In genomic region chr20:39036851-39037250, GRCh38 we compare ENCODE assay signal across 16 cellular contexts.
DNase-seq lines count a peak whose midpoint lies in the region; ATAC-seq, FAIRE-seq and TF ChIP-seq lines count a peak whose summit lies in the region.
"Had no signal": no experiment of that assay in that cellular context is flagged by ENCODE, and none has a peak within 500 bp of the region (broad histone marks: within the 10 kb centered on the region; RNA-seq: fewer than 3 reads in every experiment).

No MANE protein-coding gene starts in this region.

- H3K4me1 Mint-ChIP-seq in HFFc6 (ENCODE audit: low read depth) = peaks cover 16% of the 10 kb centered on the region
- H3K4me1 Mint-ChIP-seq: GM23338 had no signal

- no peak for ATAC-seq in thoracic aorta (ENCODE audit: insufficient number of reproducible peaks, low FRiP score, low read depth)
- ATAC-seq: CD8-positive, alpha-beta T cell; GM23338 had no signal

- H3K36me3 Mint-ChIP-seq in HFFc6 (ENCODE audit: low read depth) = peaks cover 19% of the 10 kb centered on the region

- no peak for TF ChIP-seq POLR2A in esophagus squamous epithelium (IDR thresholded peaks at IDR 0.05)

- CTCF ChIA-PET in HEK293 (lab: Yijun Ruan, JAX) = interaction anchor here (4.6 kb wide), 1 partner anchor 12 kb away, joined by 20 read pairs; no protein-coding TSS in a partner anchor

- H3K27ac Mint-ChIP-seq in HFFc6 = no peak overlapping the region
- H3K27ac Mint-ChIP-seq: CD8-positive, alpha-beta T cell; GM23338 had no signal

- H3K27me3 ChIP-seq in esophagus squamous epithelium = no peaks in the 10 kb centered on the region
- H3K27me3 ChIP-seq in muscle layer of duodenum (ENCODE audit: low read depth, low read length) = no peaks in the 10 kb centered on the region
- H3K27me3 ChIP-seq in thoracic aorta (replicated peaks; ENCODE audit: insufficient read depth) = no peaks in the 10 kb centered on the region
- H3K27me3 ChIP-seq: BE2C, SJSA1 had no signal

- DNase-seq in esophagus squamous epithelium (lab: John Stamatoyannopoulos, UW) (no peak), thoracic aorta (ENCODE audit: low spot score) (no peak), HFFc6 (no peak), SKM-1 treated with dmso at 0.1 percent for 144 hours (lab: John Stamatoyannopoulos, UW; ENCODE audit: unreplicated experiment) (no peak), D721Med (ENCODE audit: insufficient read length, low spot score) (no peak)
- no peak for DNase-seq in activated naive CD4-positive, alpha-beta T cell treated with Interleukin-2 at 50 U/mL for 16 hours
- DNase-seq: BE2C; CD8-positive, alpha-beta T cell; NCI-H1092 treated with DMSO at 0.1 percent for 48 hours; NCI-H1694 treated with DMSO at 0.1 percent for 48 hours had no signal

- no peak for TF ChIP-seq CTCF in HEK293 (tag by site-specific recombination; IDR thresholded peaks at IDR 0.05)
- TF ChIP-seq CTCF in esophagus squamous epithelium (IDR thresholded peaks at IDR 0.05) = no peak
- TF ChIP-seq CTCF in thoracic aorta (IDR thresholded peaks at IDR 0.05) = no peak
- no peak for TF ChIP-seq CTCF in HFFc6 (IDR thresholded peaks at IDR 0.05)
- TF ChIP-seq CTCF in D721Med (IDR thresholded peaks at IDR 0.05; ENCODE audit: insufficient read depth, missing control alignments) = no peak

- H3K36me3 ChIP-seq in HEK293 (ENCODE audit: control insufficient read depth in 2 of 2, insufficient read depth in 1 of 2, low read length in 2 of 2) = peaks cover 18 to 66% of the 10 kb centered on the region in 2 experiments
- H3K36me3 ChIP-seq in esophagus squamous epithelium = peaks cover 0 to 100% (median 17%) of the 10 kb centered on the region in 3 donors
- peaks cover 29 to 37% of the 10 kb centered on the region in 2 donors for H3K36me3 ChIP-seq in muscle layer of duodenum (ENCODE audit: control insufficient read depth in 1 of 2, insufficient read depth in 2 of 2, low read length in 2 of 2)
- H3K36me3 ChIP-seq in thoracic aorta = peaks cover 36% of the 10 kb centered on the region

- POLR2A ChIA-PET in HEK293 (lab: Yijun Ruan, JAX) = no interaction called here

- no peaks in the 10 kb centered on the region for H3K9me3 Mint-ChIP-seq in HFFc6
- H3K9me3 Mint-ChIP-seq: CD8-positive, alpha-beta T cell; GM23338 had no signal

- peaks cover 3% of the 10 kb centered on the region; the same call in 1 of the 2 replicates for H3K27me3 Mint-ChIP-seq in HFFc6 (ENCODE audit: insufficient read depth)

- intact Hi-C loops in esophagus squamous epithelium (cut with DNase I) = no loop called here

- H3K4me1 ChIP-seq in HEK293 (ENCODE audit: control insufficient read depth, insufficient read depth, low read length) (no peaks in the 10 kb centered on the region), esophagus squamous epithelium (peaks cover 0 to 23% (median 2%) of the 10 kb centered on the region in 3 donors), muscle layer of duodenum (ENCODE audit: control insufficient read depth in 1 of 2, insufficient read depth in 2 of 2, low read length in 2 of 2) (peaks cover 0 to 9% of the 10 kb centered on the region in 2 donors), thoracic aorta (ENCODE audit: control insufficient read depth in 1 of 2, low read depth in 2 of 2) (no peaks in the 10 kb centered on the region)
- H3K4me1 ChIP-seq: BE2C, SJSA1 had no signal

- WGBS in esophagus squamous epithelium, 2 donors = 64 to 84% methylated on average over 5 of the region's 5 CpGs

- FAIRE-seq in D721Med (lab: Jason Lieb, UNC) = no peak
- FAIRE-seq: GM18507 had no signal

- H3K4me3 ChIP-seq in HEK293 (ENCODE audit: low read depth, low read length) (no peak overlapping the region), esophagus squamous epithelium (no peak overlapping the region), muscle layer of duodenum (ENCODE audit: low read depth in 1 of 2, low read length in 2 of 2) (no peak overlapping the region), thoracic aorta (no peak overlapping the region)
- H3K4me3 ChIP-seq: GM23338, SJSA1 had no signal

- H3K9me3 ChIP-seq in HEK293 (ENCODE audit: control insufficient read depth, insufficient read depth, low read depth, low read length) (no peaks in the 10 kb centered on the region), esophagus squamous epithelium (no peaks in the 10 kb centered on the region), muscle layer of duodenum (ENCODE audit: control insufficient read depth in 1 of 2, low read length in 2 of 2) (no peaks in the 10 kb centered on the region), thoracic aorta (no peaks in the 10 kb centered on the region)
- H3K9me3 ChIP-seq: BE2C, SJSA1 had no signal

- H3K27ac ChIP-seq in HEK293 (ENCODE audit: extremely low read depth, low read depth, low read length) (no peak overlapping the region), esophagus squamous epithelium (peak overlapping the region in 3 of 4 donors; percentile 34 to 72 (median 65)), muscle layer of duodenum (ENCODE audit: low read length) (peak overlapping the region; percentile 93), thoracic aorta (peak overlapping the region; percentile 36 to 48)
- H3K27ac ChIP-seq: KMS-11, SJSA1 had no signal

- no peak overlapping the region for H3K4me3 Mint-ChIP-seq in HFFc6
- H3K4me3 Mint-ChIP-seq: CD8-positive, alpha-beta T cell; GM23338 had no signal

TF ChIP-seq in HEK293, 187 proteins besides CTCF, POLR2A, EP300 and RAD21:
- no peak for TF ChIP-seq ZNF521 (tag by site-specific recombination; IDR thresholded peaks at IDR 0.05)
- TF ChIP-seq ZEB2 (tag by site-specific recombination; IDR thresholded peaks at IDR 0.05) = no peak
- TF ChIP-seq ZNF791 (tag by site-specific recombination; IDR thresholded peaks at IDR 0.05) = 0 out of 2 replicates have a peak, but pooled peaks have one; percentile 47
TF ChIP-seq in HEK293: peak in this region for 1.
